Comparison of ENCODE assay signal across 1 cellular context in the genomic region with DNA sequence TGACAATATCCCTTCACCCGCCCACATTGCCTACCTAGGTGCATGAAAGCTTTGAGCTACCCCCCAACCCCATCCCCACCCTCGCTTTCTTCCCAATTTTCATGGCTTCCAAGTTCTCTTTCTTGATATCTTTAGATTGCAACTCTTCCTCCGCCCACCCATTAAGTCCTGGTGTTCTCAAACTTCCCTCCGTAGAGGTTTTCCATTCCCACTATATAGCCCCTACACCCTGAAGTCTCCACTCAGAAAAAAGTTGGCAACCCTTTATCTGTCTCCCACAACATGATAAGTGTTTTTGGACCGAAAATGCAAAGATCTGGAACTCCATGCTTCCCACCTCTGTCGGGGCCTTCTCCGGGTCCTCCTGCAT.
TF ChIP-seq lines count a peak whose summit lies in the region.

No MANE protein-coding gene starts in this region.

TF ChIP-seq in K562, 482 proteins besides CTCF, POLR2A, EP300 and RAD21:
- TF ChIP-seq SP1 (CRISPR knock-in tag; IDR thresholded peaks at IDR 0.05) (no peak), SAFB (IDR thresholded peaks at IDR 0.05; ENCODE audit: borderline replicate concordance, low read depth, low read length) (no peak), SIN3A (IDR thresholded peaks at IDR 0.05; ENCODE audit: borderline replicate concordance in 2 of 2, control insufficient read depth in 1 of 2, low read depth in 2 of 2, low read length in 2 of 2) (0 out of 4 replicates have a peak, but pooled peaks of 1 of the 2 experiments have one; percentile 40), FOXK1 (CRISPR knock-in tag; IDR thresholded peaks at IDR 0.05; ENCODE audit: borderline replicate concordance) (no peak), CBFB (CRISPR knock-in tag; IDR thresholded peaks at IDR 0.05) (no peak), TCF7L2 (IDR thresholded peaks at IDR 0.05; ENCODE audit: low read depth, low read length) (no peak), TAF9B (IDR thresholded peaks at IDR 0.05; ENCODE audit: partially characterized antibody) (peak; percentile 16), RBM22 (IDR thresholded peaks at IDR 0.05; ENCODE audit: low read depth, low read length, poor library complexity, severe bottlenecking) (no peak)
- TF ChIP-seq, protein P1, sequence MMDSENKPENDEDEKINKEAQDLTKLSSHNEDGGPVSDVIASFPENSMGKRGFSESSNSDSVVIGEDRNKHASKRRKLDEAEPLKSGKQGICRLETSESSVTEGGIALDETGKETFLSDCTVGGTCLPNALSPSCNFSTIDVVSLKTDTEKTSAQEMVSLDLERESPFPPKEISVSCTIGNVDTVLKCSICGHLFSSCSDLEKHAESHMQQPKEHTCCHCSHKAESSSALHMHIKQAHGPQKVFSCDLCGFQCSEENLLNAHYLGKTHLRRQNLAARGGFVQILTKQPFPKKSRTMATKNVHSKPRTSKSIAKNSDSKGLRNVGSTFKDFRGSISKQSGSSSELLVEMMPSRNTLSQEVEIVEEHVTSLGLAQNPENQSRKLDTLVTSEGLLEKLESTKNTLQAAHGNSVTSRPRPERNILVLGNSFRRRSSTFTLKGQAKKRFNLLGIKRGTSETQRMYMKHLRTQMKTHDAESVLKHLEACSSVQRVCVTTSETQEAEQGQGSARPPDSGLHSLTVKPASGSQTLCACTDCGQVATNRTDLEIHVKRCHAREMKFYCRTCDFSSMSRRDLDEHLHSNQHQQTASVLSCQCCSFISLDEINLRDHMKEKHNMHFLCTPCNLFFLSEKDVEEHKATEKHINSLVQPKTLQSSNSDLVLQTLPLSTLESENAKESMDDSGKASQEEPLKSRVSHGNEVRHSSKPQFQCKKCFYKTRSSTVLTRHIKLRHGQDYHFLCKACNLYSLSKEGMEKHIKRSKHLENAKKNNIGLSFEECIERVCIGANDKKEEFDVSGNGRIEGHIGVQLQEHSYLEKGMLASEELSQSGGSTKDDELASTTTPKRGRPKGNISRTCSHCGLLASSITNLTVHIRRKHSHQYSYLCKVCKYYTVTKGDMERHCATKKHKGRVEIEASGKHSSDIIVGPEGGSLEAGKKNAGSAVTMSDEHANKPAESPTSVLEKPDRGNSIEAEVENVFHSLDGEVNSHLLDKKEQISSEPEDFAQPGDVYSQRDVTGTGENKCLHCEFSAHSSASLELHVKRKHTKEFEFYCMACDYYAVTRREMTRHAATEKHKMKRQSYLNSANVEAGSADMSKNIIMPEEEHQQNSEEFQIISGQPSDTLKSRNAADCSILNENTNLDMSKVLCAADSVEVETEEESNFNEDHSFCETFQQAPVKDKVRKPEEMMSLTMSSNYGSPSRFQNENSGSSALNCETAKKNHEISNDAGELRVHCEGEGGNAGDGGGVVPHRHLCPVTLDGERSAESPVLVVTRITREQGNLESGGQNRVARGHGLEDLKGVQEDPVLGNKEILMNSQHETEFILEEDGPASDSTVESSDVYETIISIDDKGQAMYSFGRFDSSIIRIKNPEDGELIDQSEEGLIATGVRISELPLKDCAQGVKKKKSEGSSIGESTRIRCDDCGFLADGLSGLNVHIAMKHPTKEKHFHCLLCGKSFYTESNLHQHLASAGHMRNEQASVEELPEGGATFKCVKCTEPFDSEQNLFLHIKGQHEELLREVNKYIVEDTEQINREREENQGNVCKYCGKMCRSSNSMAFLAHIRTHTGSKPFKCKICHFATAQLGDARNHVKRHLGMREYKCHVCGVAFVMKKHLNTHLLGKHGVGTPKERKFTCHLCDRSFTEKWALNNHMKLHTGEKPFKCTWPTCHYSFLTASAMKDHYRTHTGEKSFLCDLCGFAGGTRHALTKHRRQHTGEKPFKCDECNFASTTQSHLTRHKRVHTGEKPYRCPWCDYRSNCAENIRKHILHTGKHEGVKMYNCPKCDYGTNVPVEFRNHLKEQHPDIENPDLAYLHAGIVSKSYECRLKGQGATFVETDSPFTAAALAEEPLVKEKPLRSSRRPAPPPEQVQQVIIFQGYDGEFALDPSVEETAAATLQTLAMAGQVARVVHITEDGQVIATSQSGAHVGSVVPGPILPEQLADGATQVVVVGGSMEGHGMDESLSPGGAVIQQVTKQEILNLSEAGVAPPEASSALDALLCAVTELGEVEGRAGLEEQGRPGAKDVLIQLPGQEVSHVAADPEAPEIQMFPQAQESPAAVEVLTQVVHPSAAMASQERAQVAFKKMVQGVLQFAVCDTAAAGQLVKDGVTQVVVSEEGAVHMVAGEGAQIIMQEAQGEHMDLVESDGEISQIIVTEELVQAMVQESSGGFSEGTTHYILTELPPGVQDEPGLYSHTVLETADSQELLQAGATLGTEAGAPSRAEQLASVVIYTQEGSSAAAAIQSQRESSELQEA (IDR thresholded peaks at IDR 0.05; ENCODE audit: low read depth) = no peak
- TF ChIP-seq, protein P2, sequence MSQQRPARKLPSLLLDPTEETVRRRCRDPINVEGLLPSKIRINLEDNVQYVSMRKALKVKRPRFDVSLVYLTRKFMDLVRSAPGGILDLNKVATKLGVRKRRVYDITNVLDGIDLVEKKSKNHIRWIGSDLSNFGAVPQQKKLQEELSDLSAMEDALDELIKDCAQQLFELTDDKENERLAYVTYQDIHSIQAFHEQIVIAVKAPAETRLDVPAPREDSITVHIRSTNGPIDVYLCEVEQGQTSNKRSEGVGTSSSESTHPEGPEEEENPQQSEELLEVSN (IDR thresholded peaks at IDR 0.05; ENCODE audit: borderline replicate concordance in 1 of 2, extremely low read depth in 1 of 2, insufficient read depth in 1 of 2, insufficient read length in 1 of 2, low read depth in 1 of 2, low read length in 1 of 2, poor library complexity in 1 of 2, severe bottlenecking in 1 of 2) = no peak
- TF ChIP-seq, protein P3, sequence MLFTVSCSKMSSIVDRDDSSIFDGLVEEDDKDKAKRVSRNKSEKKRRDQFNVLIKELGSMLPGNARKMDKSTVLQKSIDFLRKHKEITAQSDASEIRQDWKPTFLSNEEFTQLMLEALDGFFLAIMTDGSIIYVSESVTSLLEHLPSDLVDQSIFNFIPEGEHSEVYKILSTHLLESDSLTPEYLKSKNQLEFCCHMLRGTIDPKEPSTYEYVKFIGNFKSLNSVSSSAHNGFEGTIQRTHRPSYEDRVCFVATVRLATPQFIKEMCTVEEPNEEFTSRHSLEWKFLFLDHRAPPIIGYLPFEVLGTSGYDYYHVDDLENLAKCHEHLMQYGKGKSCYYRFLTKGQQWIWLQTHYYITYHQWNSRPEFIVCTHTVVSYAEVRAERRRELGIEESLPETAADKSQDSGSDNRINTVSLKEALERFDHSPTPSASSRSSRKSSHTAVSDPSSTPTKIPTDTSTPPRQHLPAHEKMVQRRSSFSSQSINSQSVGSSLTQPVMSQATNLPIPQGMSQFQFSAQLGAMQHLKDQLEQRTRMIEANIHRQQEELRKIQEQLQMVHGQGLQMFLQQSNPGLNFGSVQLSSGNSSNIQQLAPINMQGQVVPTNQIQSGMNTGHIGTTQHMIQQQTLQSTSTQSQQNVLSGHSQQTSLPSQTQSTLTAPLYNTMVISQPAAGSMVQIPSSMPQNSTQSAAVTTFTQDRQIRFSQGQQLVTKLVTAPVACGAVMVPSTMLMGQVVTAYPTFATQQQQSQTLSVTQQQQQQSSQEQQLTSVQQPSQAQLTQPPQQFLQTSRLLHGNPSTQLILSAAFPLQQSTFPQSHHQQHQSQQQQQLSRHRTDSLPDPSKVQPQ (CRISPR knock-in tag; IDR thresholded peaks at IDR 0.05; ENCODE audit: borderline replicate concordance) = no peak
